In the genomic region with DNA sequence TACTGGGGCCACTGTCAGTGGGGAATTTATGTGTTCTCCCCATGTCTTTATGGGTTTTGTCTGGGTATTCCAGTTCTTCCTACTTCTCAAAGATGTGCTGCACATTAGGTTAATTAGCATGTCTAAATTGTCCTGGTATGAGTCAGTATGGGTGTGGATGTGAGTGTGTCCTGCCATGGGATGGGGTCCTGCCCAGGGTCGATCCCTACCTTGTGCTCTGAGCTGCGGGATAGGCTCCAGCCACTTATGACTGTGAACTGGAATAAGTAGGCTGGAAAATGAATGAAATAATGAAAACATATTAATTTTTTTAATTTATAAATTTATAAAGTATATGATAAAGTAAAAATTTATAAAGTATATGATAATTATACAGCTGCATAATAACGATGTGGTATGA, we compare ENCODE assay signal across 8 cellular contexts.
"Had no signal": no experiment of that assay in that cellular context is flagged by ENCODE, and none has a peak within 500 bp of the region (broad histone marks: within the 10 kb centered on the region; RNA-seq: fewer than 3 reads in every experiment).

No MANE protein-coding gene starts in this region.

- H3K4me1 ChIP-seq: HAP-1 had no signal

- DNase-seq: GM23248, GOT3, H7, HFFc6 had no signal

- ATAC-seq: HCT116, HepG2 had no signal

- H3K9ac ChIP-seq: GM23248 had no signal

- H2AFZ ChIP-seq: GM23248 had no signal

- H3K4me3 ChIP-seq: GM23248, HAP-1 had no signal

- H3K9me3 ChIP-seq: HAP-1 had no signal

- FAIRE-seq: HepG2 had no signal

- H3K27ac ChIP-seq: GM23248, HL-60 had no signal
